Comparison of ENCODE assay signal across 8 cellular contexts in the genomic region with DNA sequence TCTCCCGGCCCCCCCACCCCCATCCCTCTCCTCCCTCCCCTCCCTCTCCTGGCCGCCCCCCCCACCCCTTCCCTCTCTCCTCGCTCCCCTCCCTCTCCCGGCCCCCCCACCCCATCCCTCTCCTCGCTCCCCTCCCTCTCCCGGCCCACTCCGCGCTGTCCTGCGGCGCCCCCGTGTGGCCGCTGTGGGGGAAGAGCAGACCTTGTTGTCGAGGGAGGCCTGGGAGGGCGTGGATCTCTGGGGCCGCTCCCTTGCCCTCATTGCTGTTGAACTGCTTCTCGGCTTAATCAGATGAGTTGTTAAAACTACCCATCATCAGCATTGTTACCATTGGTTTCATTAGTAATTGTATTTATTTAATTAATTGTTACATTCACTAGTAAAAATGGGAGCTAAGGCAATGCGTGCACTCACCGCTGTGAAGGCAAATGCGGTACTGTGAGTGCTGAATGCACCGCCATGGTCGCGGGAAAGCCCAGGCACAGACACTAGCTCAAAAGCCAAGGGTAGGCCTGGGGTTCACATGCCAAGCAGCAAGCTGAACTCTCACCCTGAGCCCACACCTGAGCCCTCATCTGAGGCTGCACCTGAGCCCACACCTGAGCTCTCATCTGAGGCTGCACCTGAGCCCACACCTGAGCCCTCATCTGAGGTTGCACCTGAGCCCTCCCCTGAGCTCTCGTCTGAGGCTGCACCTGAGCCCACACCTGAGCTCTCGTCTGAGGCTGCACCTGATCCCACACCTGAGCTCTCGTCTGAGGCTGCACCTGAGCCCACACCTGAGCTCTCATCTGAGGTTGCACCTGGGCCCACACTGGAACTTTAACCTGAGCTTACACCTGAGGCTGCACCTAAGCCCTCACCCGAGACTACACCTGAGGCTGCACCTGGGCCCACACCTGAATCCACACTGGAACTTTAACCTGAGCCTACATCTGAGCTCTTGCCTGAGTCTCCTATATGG. TPM values are rescaled to one million over a fixed set of nuclear protein-coding genes. Genes with fewer than 3 reads are reported as not detected.
DNase-seq lines count a peak whose midpoint lies in the region; ATAC-seq and TF ChIP-seq lines count a peak whose summit lies in the region.

No MANE protein-coding gene starts in this region.

- peak; percentile 73 for TF ChIP-seq CTCF in cardiac fibroblast (IDR thresholded peaks at IDR 0.05; ENCODE audit: low read depth, low read length)

- DNase-seq in NCI-H446 (lab: John Stamatoyannopoulos, UW): peak; percentile 66 to 80
- no peak for DNase-seq in NCI-H446 treated with DMSO at 0.1 percent for 48 hours (lab: John Stamatoyannopoulos, UW)
- peak; percentile 87 for DNase-seq in NCI-H2196 (lab: John Stamatoyannopoulos, UW; ENCODE audit: unreplicated experiment)
- DNase-seq in cardiac fibroblast (ENCODE audit: low read depth in 2 of 2): peak; percentile 72 to 80
- DNase-seq in left lobe of liver (ENCODE audit: low spot score): no peak
- peak; percentile 33 to 70 (median 55) for DNase-seq in stimulated activated CD4-positive, alpha-beta T cell treated with anti-CD3 and anti-CD28 coated beads, TNF-alpha, amount 100 ng/mL, for 1 hour (ENCODE audit: low read depth in 3 of 3, low spot score in 1 of 3)

- H3K4me3 ChIP-seq in cardiac fibroblast (replicated peaks in 1 of 2; ENCODE audit: low read depth in 2 of 2, low read length in 2 of 2): no peak overlapping the region

- ATAC-seq in activated CD4-positive, CD25-positive, alpha-beta regulatory T cell treated with anti-CD3 and anti-CD28 coated beads, Interleukin-2, amount 50 U/mL, for 24 hours: peak; percentile 19 to 24
- ATAC-seq in left lobe of liver (peak; percentile 15), GM21515 (IDR thresholded peaks at IDR 0.05; ENCODE audit: unreplicated experiment) (no peak)

RNA-seq across cellular contexts. Expression of a gene that starts 8.8 kb away (rescaled TPM):
- not detected for total RNA-seq in left lobe of liver

RNA-seq across cellular contexts. Expression of a gene that starts 19.6 kb away (rescaled TPM):
- total RNA-seq in left lobe of liver: 0.18 TPM

Comparison
In these comparisons a context has a peak if more than half of its experiments do, and no peak if none do; other contexts are left out.
1. DNase-seq: peak in NCI-H446 (2 of 2), NCI-H2196 (single experiment), cardiac fibroblast (2 of 2) and stimulated activated CD4-positive, alpha-beta T cell treated with anti-CD3 and anti-CD28 coated beads, TNF-alpha, amount 100 ng/mL, for 1 hour (3 of 3); none in NCI-H446 treated with DMSO at 0.1 percent for 48 hours (single experiment) and left lobe of liver (single experiment).